In the genomic region with DNA sequence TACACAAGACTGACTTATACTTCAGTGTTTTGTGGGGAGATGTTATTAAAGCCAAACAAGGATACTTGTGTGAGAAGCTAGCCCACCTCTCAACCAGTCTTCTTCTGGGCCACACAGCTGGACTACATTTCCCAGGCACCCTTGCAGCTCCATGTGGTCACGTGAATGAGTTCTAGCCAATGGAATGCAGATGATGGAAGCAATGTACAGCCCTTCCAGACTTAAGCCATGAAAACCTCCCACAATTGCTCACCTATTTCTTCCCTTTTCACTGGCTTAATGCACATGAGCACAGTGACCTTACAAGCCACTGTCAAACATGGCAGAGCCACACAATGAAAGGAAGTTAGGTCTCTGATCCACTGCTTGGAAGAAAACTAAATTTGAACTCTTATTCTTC, we compare ENCODE assay signal across 8 cellular contexts. TPM values are rescaled to one million over a fixed set of nuclear protein-coding genes. Genes with fewer than 3 reads are reported as not detected.
A peak's percentile ranks its signal among the peaks of the same experiment; 100 is the strongest.
DNase-seq lines count a peak whose midpoint lies in the region; ATAC-seq and TF ChIP-seq lines count a peak whose summit lies in the region.

No MANE protein-coding gene starts in this region.

- H3K4me3 ChIP-seq in astrocyte of the spinal cord (ENCODE audit: low read depth, low read length) (no peak overlapping the region), suprapubic skin (no peak overlapping the region)

- 50% methylated on average over 1 of the region's 1 CpG for WGBS in suprapubic skin

- no peaks in the 10 kb centered on the region for H3K9me3 ChIP-seq in suprapubic skin

- TF ChIP-seq EP300 in suprapubic skin (IDR thresholded peaks at IDR 0.05), result no peak

- no peaks in the 10 kb centered on the region for H3K27me3 ChIP-seq in suprapubic skin

- in situ Hi-C loops in astrocyte of the spinal cord (cut with HindIII; ENCODE audit: low sequenced_read_pairs), result no loop called here

- no peak for TF ChIP-seq CTCF in astrocyte of the spinal cord (IDR thresholded peaks at IDR 0.05; ENCODE audit: low read depth, low read length)
- no peak for TF ChIP-seq CTCF in suprapubic skin (IDR thresholded peaks at IDR 0.05)

- no peaks in the 10 kb centered on the region for H3K36me3 ChIP-seq in suprapubic skin

- no peak overlapping the region for H3K27ac ChIP-seq in suprapubic skin

- DNase-seq in NCI-H510A treated with DMSO at 0.1 percent for 48 hours (lab: John Stamatoyannopoulos, UW) (peak; percentile 11), NCI-H510A (lab: John Stamatoyannopoulos, UW) (no peak), NCI-H2227 (lab: John Stamatoyannopoulos, UW; ENCODE audit: unreplicated experiment) (peak; percentile 84), astrocyte of the spinal cord (ENCODE audit: low read depth, low spot score) (peak; percentile 77), left kidney (ENCODE audit: low read depth, low spot score) (peak; percentile 89), suprapubic skin (ENCODE audit: low spot score in 2 of 2) (no peak)

- ATAC-seq in GM19328 (IDR thresholded peaks at IDR 0.05; ENCODE audit: unreplicated experiment), result peak; percentile 96
- peak; percentile 97 for ATAC-seq in HG03103 (IDR thresholded peaks at IDR 0.05; ENCODE audit: low read depth, unreplicated experiment)

- H3K4me1 ChIP-seq in suprapubic skin, result peaks cover 4% of the 10 kb centered on the region

- no peak for TF ChIP-seq POLR2A in suprapubic skin (IDR thresholded peaks at IDR 0.05)

RNA-seq across cellular contexts. Expression of gene FEZ2, which starts 20.4 kb away (rescaled TPM):
- total RNA-seq in suprapubic skin, result 10 to 100 TPM; 15.2 to 25.1 (median 17.7) TPM

Comparison
In these comparisons a context has a peak if more than half of its experiments do, and no peak if none do; other contexts are left out.
1. DNase-seq: peak in NCI-H510A treated with DMSO at 0.1 percent for 48 hours (single experiment), NCI-H2227 (single experiment), astrocyte of the spinal cord (single experiment) and left kidney (single experiment); none in NCI-H510A (single experiment) and suprapubic skin (0 of 2).